Comparison of ENCODE assay signal across 7 cellular contexts in genomic region chr2:129254718-129255117, GRCh38.
"Had no signal": no experiment of that assay in that cellular context is flagged by ENCODE, and none has a peak within 500 bp of the region (broad histone marks: within the 10 kb centered on the region; RNA-seq: fewer than 3 reads in every experiment).

No MANE protein-coding gene starts in this region.

- H3K27ac ChIP-seq: HL-60 had no signal

- H2AFZ ChIP-seq: GM23338 had no signal

- H3K27me3 Mint-ChIP-seq: IgD-negative memory B cell had no signal

- DNase-seq: H9, HCEC 1CT, HFFc6 had no signal

- H3K36me3 Mint-ChIP-seq: IgD-negative memory B cell had no signal

- H3K4me1 Mint-ChIP-seq: IgD-negative memory B cell had no signal

- H3K27ac Mint-ChIP-seq: GM23338, H9, HFFc6, IgD-negative memory B cell had no signal

- H3K4me3 Mint-ChIP-seq: GM23338, H9, HFFc6, IgD-negative memory B cell had no signal

- H3K4me3 ChIP-seq: GM23338 had no signal

- ATAC-seq: GM23338, HepG2 had no signal

- H3K4me2 ChIP-seq: GM23338 had no signal
